Comparison of ENCODE assay signal across 9 cellular contexts in genomic region chr14:91872011-91872476, GRCh38. TPM values are rescaled to one million over a fixed set of nuclear protein-coding genes. Genes with fewer than 3 reads are reported as not detected.
DNase-seq lines count a peak whose midpoint lies in the region; ATAC-seq and TF ChIP-seq lines count a peak whose summit lies in the region.
"Had no signal": no experiment of that assay in that cellular context is flagged by ENCODE, and none has a peak within 500 bp of the region (broad histone marks: within the 10 kb centered on the region; RNA-seq: fewer than 3 reads in every experiment).

No MANE protein-coding gene starts in this region.

- H3K4me3 ChIP-seq in ACC112 (ENCODE audit: low read depth, low read length), result no peak overlapping the region
- peak overlapping the region; percentile 50 for H3K4me3 ChIP-seq in Loucy (ENCODE audit: low read length, poor library complexity, severe bottlenecking)

- H4K20me1 ChIP-seq in Loucy (ENCODE audit: insufficient read depth, low read length, poor library complexity, severe bottlenecking), result no peaks in the 10 kb centered on the region

- POLR2A ChIA-PET in naive thymus-derived CD8-positive, alpha-beta T cell (lab: Charles Lee), result interaction anchor here (0.9 to 12.3 kb wide), 18 partner anchors 8 to 779 kb away, joined by 3 to 317 read pairs (median 6); partner anchors contain the start of gene PPP4R3A

- H3K4me2 ChIP-seq in Loucy (ENCODE audit: low read depth, low read length, poor library complexity, severe bottlenecking), result peak overlapping the region; percentile 67

- H3K27me3 Mint-ChIP-seq in naive thymus-derived CD8-positive, alpha-beta T cell, result no peaks in the 10 kb centered on the region

- H3K9me3 Mint-ChIP-seq in activated naive CD4-positive, alpha-beta T cell treated with anti-CD3 and anti-CD28 coated beads, Interleukin-2, amount 50 U/mL, for 72 hours, result no peaks in the 10 kb centered on the region
- no peaks in the 10 kb centered on the region for H3K9me3 Mint-ChIP-seq in naive thymus-derived CD8-positive, alpha-beta T cell

- peak overlapping the region; percentile 68 for H3K27ac ChIP-seq in ACC112 (ENCODE audit: low read depth, low read length)
- H3K27ac ChIP-seq: neutrophil had no signal

- DNase-seq in activated naive CD4-positive, alpha-beta T cell treated with anti-CD3 and anti-CD28 coated beads, Interleukin-2, amount 50 U/mL, for 72 hours (ENCODE audit: low spot score in 2 of 2), result peak in 1 of 2 donors; percentile 36
- DNase-seq in naive thymus-derived CD8-positive, alpha-beta T cell, result peak in 2 of 10 donors; percentile 33 to 66
- DNase-seq in AG08396 (ENCODE audit: low spot score) (no peak), NCI-H748 treated with DMSO at 0.1 percent for 48 hours (lab: John Stamatoyannopoulos, UW) (no peak)

- no peak for TF ChIP-seq CTCF in Loucy (conservative IDR thresholded peaks at IDR 0.05; ENCODE audit: low read length)

- no peaks in the 10 kb centered on the region for H3K9me2 ChIP-seq in Loucy (replicated peaks; ENCODE audit: low read depth, low read length)

- peaks cover 26% of the 10 kb centered on the region for H3K4me1 ChIP-seq in ACC112 (ENCODE audit: control insufficient read depth, insufficient read depth, low read length, unreplicated experiment)
- peaks cover 82% of the 10 kb centered on the region for H3K4me1 ChIP-seq in Loucy (ENCODE audit: insufficient read depth, low read length, poor library complexity, severe bottlenecking)

- peak overlapping the region; percentile 78 to 92 (median 84) for H3K4me3 Mint-ChIP-seq in naive thymus-derived CD8-positive, alpha-beta T cell

- 0 out of 2 replicates have a peak, but pooled peaks cover 3% of the 10 kb centered on the region for H3F3A ChIP-seq in Loucy (ENCODE audit: low read depth)

- H3K9ac ChIP-seq in Loucy (ENCODE audit: low read depth, low read length, poor library complexity, severe bottlenecking), result peak overlapping the region; percentile 64

- H3K36me3 Mint-ChIP-seq in activated naive CD4-positive, alpha-beta T cell treated with anti-CD3 and anti-CD28 coated beads, Interleukin-2, amount 50 U/mL, for 72 hours, result no peaks in the 10 kb centered on the region
- H3K36me3 Mint-ChIP-seq in naive thymus-derived CD8-positive, alpha-beta T cell, result no peaks in the 10 kb centered on the region

- no peaks in the 10 kb centered on the region for H3K79me2 ChIP-seq in ACC112 (ENCODE audit: control insufficient read depth, insufficient read depth, low read length, unreplicated experiment)
- no peaks in the 10 kb centered on the region for H3K79me2 ChIP-seq in Loucy (ENCODE audit: insufficient read depth, low read length)

- H3K27me3 ChIP-seq in ACC112 (ENCODE audit: insufficient read depth, low read length) (no peaks in the 10 kb centered on the region), Loucy (ENCODE audit: insufficient read depth, low read length, poor library complexity, severe bottlenecking) (no peaks in the 10 kb centered on the region)
- H3K27me3 ChIP-seq: neutrophil had no signal

- peaks cover 54 to 99% (median 98%) of the 10 kb centered on the region in 4 donors for H3K4me1 Mint-ChIP-seq in naive thymus-derived CD8-positive, alpha-beta T cell

- peaks cover 22% of the 10 kb centered on the region for H3K36me3 ChIP-seq in ACC112 (ENCODE audit: insufficient read depth, low read length)
- no peaks in the 10 kb centered on the region for H3K36me3 ChIP-seq in Loucy (ENCODE audit: insufficient read depth, low read length)
- H3K36me3 ChIP-seq: neutrophil had no signal

- ATAC-seq in GM19467 (IDR thresholded peaks at IDR 0.05; ENCODE audit: unreplicated experiment) (peak; percentile 41), HG03439 (IDR thresholded peaks at IDR 0.05; ENCODE audit: unreplicated experiment) (no peak)
- peak; percentile 21 to 34 for ATAC-seq in activated naive CD4-positive, alpha-beta T cell treated with anti-CD3 and anti-CD28 coated beads, Interleukin-2, amount 50 U/mL, for 72 hours
- peak in 1 of 2 donors; percentile 4 for ATAC-seq in naive thymus-derived CD8-positive, alpha-beta T cell

- H3K27ac Mint-ChIP-seq in activated naive CD4-positive, alpha-beta T cell treated with anti-CD3 and anti-CD28 coated beads, Interleukin-2, amount 50 U/mL, for 72 hours, result peak overlapping the region; percentile 79 to 95
- H3K27ac Mint-ChIP-seq in naive thymus-derived CD8-positive, alpha-beta T cell, result peak overlapping the region; percentile 95 to 100 (median 98)

- H3K9me3 ChIP-seq in Loucy (ENCODE audit: insufficient read depth, low read depth, low read length), result no peaks in the 10 kb centered on the region
- H3K9me3 ChIP-seq: neutrophil had no signal

- H2AFZ ChIP-seq in ACC112 (ENCODE audit: low read length, unreplicated experiment) (no peak overlapping the region), Loucy (ENCODE audit: low read length) (no peak overlapping the region)

RNA-seq across cellular contexts. Expression of gene TC2N, which starts 4.7 kb away (rescaled TPM):
- 10 to 100 TPM; 33.4 to 42.8 TPM for total RNA-seq in activated naive CD4-positive, alpha-beta T cell treated with anti-CD3 and anti-CD28 coated beads, Interleukin-2, amount 50 U/mL, for 72 hours
- total RNA-seq in naive thymus-derived CD8-positive, alpha-beta T cell, result 100 to 1,000 TPM; 298 to 309 TPM
- 100 to 1,000 TPM; 125 to 167 (median 160) TPM for polyA plus RNA-seq in naive thymus-derived CD8-positive, alpha-beta T cell

Comparison
In these comparisons a context has a peak if more than half of its experiments do, and no peak if none do; other contexts are left out.
1. RNA of gene TC2N, which starts 4.7 kb away (total RNA-seq): 298 to 309 TPM in naive thymus-derived CD8-positive, alpha-beta T cell; 33.4 to 42.8 TPM in activated naive CD4-positive, alpha-beta T cell treated with anti-CD3 and anti-CD28 coated beads, Interleukin-2, amount 50 U/mL, for 72 hours; every median in the first group is over 4 times any median in the second.